19 cellular contexts compared by ENCODE assay signal in the genomic region with DNA sequence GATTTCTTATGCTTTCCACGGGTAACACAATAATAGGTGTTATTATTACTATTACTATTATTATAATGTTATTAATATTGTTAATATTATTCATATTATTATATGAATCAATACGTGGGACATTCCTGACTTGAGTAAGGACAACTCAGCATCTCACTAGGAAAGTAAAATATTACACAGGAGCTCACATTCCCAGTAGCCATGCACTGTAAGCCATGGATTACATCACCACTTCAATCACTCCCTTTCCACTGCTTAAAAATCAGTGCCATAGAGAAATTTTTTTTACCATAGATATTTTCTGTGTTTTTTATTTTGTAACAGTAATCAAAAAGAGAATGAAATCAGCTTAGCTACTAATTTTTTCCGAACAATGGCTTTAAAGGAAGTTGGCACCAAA.
DNase-seq lines count a peak whose midpoint lies in the region; ATAC-seq, FAIRE-seq and TF ChIP-seq lines count a peak whose summit lies in the region.
"Had no signal": no experiment of that assay in that cellular context is flagged by ENCODE, and none has a peak within 500 bp of the region (broad histone marks: within the 10 kb centered on the region; RNA-seq: fewer than 3 reads in every experiment).

No MANE protein-coding gene starts in this region.

- intact Hi-C loops in K562 (cut with micrococcal nuclease): no loop called here
- intact Hi-C loops in thyroid gland (cut with DNase I): no loop called here

- no peaks in the 10 kb centered on the region for H3K9me3 ChIP-seq in OCI-LY3 (ENCODE audit: insufficient read depth, low read length)
- no peaks in the 10 kb centered on the region for H3K9me3 ChIP-seq in K562 (replicated peaks; ENCODE audit: control insufficient read depth, insufficient read depth, low read depth, low read length)
- no peaks in the 10 kb centered on the region for H3K9me3 ChIP-seq in thyroid gland
- H3K9me3 ChIP-seq: A549 had no signal

- H3K4me3 ChIP-seq in OCI-LY3 (ENCODE audit: low read length) (no peak overlapping the region; the same call in 1 of the 2 replicates), K562 (no peak overlapping the region), thyroid gland (replicated peaks in 1 of 3) (no peak overlapping the region)
- H3K4me3 ChIP-seq: A549, GM23338 had no signal

- no peak for FAIRE-seq in K562 (lab: Jason Lieb, UNC)
- FAIRE-seq: A549, G401.6 had no signal

- ATAC-seq in K562 (no peak), GM18861 (IDR thresholded peaks at IDR 0.05; ENCODE audit: unreplicated experiment) (no peak), HG03095 (IDR thresholded peaks at IDR 0.05; ENCODE audit: unreplicated experiment) (no peak)
- ATAC-seq: A549, GM23338, HCT116 had no signal

- peaks cover 63% of the 10 kb centered on the region for H3K36me3 ChIP-seq in OCI-LY3 (replicated peaks; ENCODE audit: low read depth, low read length)
- peaks cover 62% of the 10 kb centered on the region for H3K36me3 ChIP-seq in K562 (ENCODE audit: control insufficient read depth, insufficient read depth, low read length)
- peaks cover 23 to 24% of the 10 kb centered on the region in 2 donors for H3K36me3 ChIP-seq in thyroid gland

- in situ Hi-C loops in K562 (cut with MboI): no loop called here

- POLR2A ChIA-PET in K562 (lab: Yijun Ruan, JAX): interaction anchor here (0.5 to 2.3 kb wide), 2 partner anchors 9 to 84 kb away, joined by 3 to 8 read pairs; no protein-coding TSS in a partner anchor

- H3K4me2 ChIP-seq in OCI-LY3 (ENCODE audit: low read length): peak overlapping the region; percentile 90; the same call in 1 of the 2 replicates
- no peak overlapping the region for H3K4me2 ChIP-seq in K562 (ENCODE audit: insufficient read depth, low read length)
- H3K4me2 ChIP-seq: A549, GM23338 had no signal

- H4K20me1 ChIP-seq in OCI-LY3 (ENCODE audit: insufficient read depth, low read length) (no peaks in the 10 kb centered on the region), K562 (replicated peaks; ENCODE audit: control insufficient read depth, insufficient read depth, low read length) (no peaks in the 10 kb centered on the region)

- CTCF ChIA-PET in K562 (lab: Yijun Ruan, JAX; ENCODE audit: low intra/inter-chr PET ratio): interaction anchor here (0.6 kb wide), 1 partner anchor 94 kb away, joined by 3 read pairs; no protein-coding TSS in a partner anchor

- peaks cover 74% of the 10 kb centered on the region for H3K79me2 ChIP-seq in OCI-LY3 (ENCODE audit: low read length)
- H3K79me2 ChIP-seq in K562 (ENCODE audit: control insufficient read depth, insufficient read depth, low read length): no peaks in the 10 kb centered on the region; the same call in 1 of the 3 replicates

- H3K9ac ChIP-seq in OCI-LY3 (ENCODE audit: low read length) (peak overlapping the region; percentile 91; the same call in 1 of the 2 replicates), K562 (ENCODE audit: insufficient read depth in 1 of 2, low read depth in 2 of 2, low read length in 2 of 2) (no peak overlapping the region)

- DNase-seq in K562 (ENCODE audit: extremely low read depth in 1 of 4, low spot score in 3 of 4) (no peak), kidney tubule cell (ENCODE audit: low spot score) (peak; percentile 59), thyroid gland (no peak)
- DNase-seq in activated CD8-positive, alpha-beta memory T cell treated with anti-CD3 and anti-CD28 coated beads, Interleukin-2, amount 50 U/mL, for 48 hours: no peak
- DNase-seq: 8988T; C1 segment of cervical spinal cord; Calu3; CD4-positive, alpha-beta memory T cell; COR-L47; DMS153; DND-41; H9 had no signal

- H3K27me3 ChIP-seq in OCI-LY3 (ENCODE audit: low read depth, low read length): no peaks in the 10 kb centered on the region
- no peaks in the 10 kb centered on the region for H3K27me3 ChIP-seq in K562 (ENCODE audit: control insufficient read depth in 2 of 2, insufficient read depth in 2 of 2, low read length in 2 of 2)
- H3K27me3 ChIP-seq in thyroid gland: no peaks in the 10 kb centered on the region

- TF ChIP-seq RAD21 in K562 (CRISPR knock-in tag; conservative IDR thresholded peaks at IDR 0.05 in 1 of 2, IDR thresholded peaks at IDR 0.05 in 1 of 2): no peak

- TF ChIP-seq CTCF in OCI-LY3 (IDR thresholded peaks at IDR 0.05; ENCODE audit: low read depth, low read length) (no peak), K562 (IDR thresholded peaks at IDR 0.05 in 2 of 3, conservative IDR thresholded peaks at IDR 0.05 in 1 of 3; ENCODE audit: insufficient read depth in 2 of 3, low read depth in 1 of 3, low read length in 3 of 3) (no peak), thyroid gland (IDR thresholded peaks at IDR 0.05) (no peak)

- H3K27ac ChIP-seq in OCI-LY3 (ENCODE audit: low read length) (peak overlapping the region; percentile 93), K562 (ENCODE audit: extremely low read depth, low read depth, low read length) (no peak overlapping the region), thyroid gland (peak overlapping the region; percentile 94 to 98 (median 94))
- H3K27ac ChIP-seq: A549 had no signal

- H3K4me1 ChIP-seq in OCI-LY3 (ENCODE audit: low read length) (peaks cover 45% of the 10 kb centered on the region), K562 (replicated peaks in 1 of 2; ENCODE audit: control insufficient read depth in 2 of 2, insufficient read depth in 2 of 2, low read length in 2 of 2) (no peaks in the 10 kb centered on the region; a peak in 1 of 5 replicates), thyroid gland (peaks cover 53 to 66% of the 10 kb centered on the region in 2 donors)
- H3K4me1 ChIP-seq: A549 had no signal

- H2AFZ ChIP-seq in OCI-LY3 (ENCODE audit: low read depth, low read length) (no peak overlapping the region), K562 (ENCODE audit: low read depth, low read length) (no peak overlapping the region)
- H2AFZ ChIP-seq: GM23338 had no signal

- no peaks in the 10 kb centered on the region for H3K9me1 ChIP-seq in K562 (ENCODE audit: control insufficient read depth, insufficient read depth, low read length)

- BruUV-seq in K562 (replicated peaks; lab: Mats Ljungman, UMichigan): no TSS peak

- 73% methylated on average over 3 of the region's 3 CpGs for WGBS in K562 (ENCODE audit: insufficient coverage, low coverage, missing lambda C conversion rate)
- WGBS in thyroid gland, 2 donors: 94 to 95% methylated on average over 3 of the region's 3 CpGs

- no peak for TF ChIP-seq EP300 in K562 (IDR thresholded peaks at IDR 0.05; ENCODE audit: low read length)

- TF ChIP-seq POLR2A in K562 (conservative IDR thresholded peaks at IDR 0.05) (no peak), thyroid gland (IDR thresholded peaks at IDR 0.05) (no peak)

TF ChIP-seq in K562, 482 proteins besides CTCF, POLR2A, EP300 and RAD21:
- TF ChIP-seq ZKSCAN3 (CRISPR knock-in tag; IDR thresholded peaks at IDR 0.05): no peak
- TF ChIP-seq, protein P1, sequence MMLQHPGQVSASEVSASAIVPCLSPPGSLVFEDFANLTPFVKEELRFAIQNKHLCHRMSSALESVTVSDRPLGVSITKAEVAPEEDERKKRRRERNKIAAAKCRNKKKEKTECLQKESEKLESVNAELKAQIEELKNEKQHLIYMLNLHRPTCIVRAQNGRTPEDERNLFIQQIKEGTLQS (IDR thresholded peaks at IDR 0.05): peak; percentile 40; the same call in 1 of the 2 replicates
- TF ChIP-seq, protein P1 (CRISPR knock-in tag; conservative IDR thresholded peaks at IDR 0.05): no peak
TF ChIP-seq in K562: peak in this region for 1.
